In genomic region chr17:64919289-64920025, GRCh38 we compare ENCODE assay signal across 8 cellular contexts. TPM values are rescaled to one million over a fixed set of nuclear protein-coding genes. Genes with fewer than 3 reads are reported as not detected.
DNase-seq lines count a peak whose midpoint lies in the region; ATAC-seq and FAIRE-seq lines count a peak whose summit lies in the region.
"Not testable (repeated sequence)": the region's sequence is repeated elsewhere in the genome, so short reads cannot be mapped to it uniquely, and the experiment has no call there.

LRRC37A3 (minus strand) TSS chr17:64919478; CDS start chr17:64897257, 22,221 bp downstream.

- H3K27me3 Mint-ChIP-seq in effector memory CD8-positive, alpha-beta T cell = not testable (repeated sequence)

- not testable (repeated sequence) for H3K9me3 Mint-ChIP-seq in effector memory CD8-positive, alpha-beta T cell

- peak within 1 kb of the TSS; percentile 88 for H4K8ac ChIP-seq in mesenchymal stem cell (ENCODE audit: low read length)

- H2BK12ac ChIP-seq in mesenchymal stem cell (ENCODE audit: low read length in 2 of 2) = peak within 1 kb of the TSS in 1 of 2 experiments; percentile 65

- peak within 1 kb of the TSS; percentile 90 for H3K9ac ChIP-seq in mesenchymal stem cell (ENCODE audit: low read length)

- peak within 1 kb of the TSS; percentile 68 for H4K91ac ChIP-seq in mesenchymal stem cell (ENCODE audit: low read length)

- H3K36me3 Mint-ChIP-seq in effector memory CD8-positive, alpha-beta T cell (ENCODE audit: insufficient read depth) = peaks cover 11% of the 10 kb centered on the region

- peak within 1 kb of the TSS; percentile 93 to 94 for H3K27ac Mint-ChIP-seq in effector memory CD8-positive, alpha-beta T cell

- not testable (repeated sequence) for H3K27me3 ChIP-seq in mesenchymal stem cell (ENCODE audit: control insufficient read depth in 1 of 2, insufficient read depth in 1 of 2, low read length in 2 of 2)

- peak within 1 kb of the TSS; percentile 51 for H2AK5ac ChIP-seq in mesenchymal stem cell (ENCODE audit: low read length, severe bottlenecking)

- peak within 1 kb of the TSS; percentile 82 for H3K4me2 ChIP-seq in mesenchymal stem cell (ENCODE audit: low read length, poor library complexity, severe bottlenecking)

- DNase-seq in Caki2 (ENCODE audit: low read depth) (peak; percentile 89), HTR-8/SVneo (ENCODE audit: insufficient read length, low spot score) (peak; percentile 90), NOMO-1 (lab: John Stamatoyannopoulos, UW; ENCODE audit: unreplicated experiment in 2 of 2) (peak; percentile 91 to 93), mesenchymal stem cell (peak; percentile 96)
- peak; percentile 97 for DNase-seq in activated CD8-positive, alpha-beta memory T cell treated with anti-CD3 and anti-CD28 coated beads for 4 hours (ENCODE audit: low read depth in 2 of 2)
- peak; percentile 100 for DNase-seq in effector memory CD8-positive, alpha-beta T cell
- DNase-seq in stimulated activated CD8-positive, alpha-beta memory T cell treated with anti-CD3 and anti-CD28 coated beads, Interleukin-12 subunit alpha, Interleukin-12 subunit beta, amount 100 ng/mL, for 24 hours (ENCODE audit: extremely low read depth) = peak; percentile 98

- in situ Hi-C loops in Caki2 (cut with HindIII; ENCODE audit: low pct_unique_long_range_greater_than_20kb, low sequenced_read_pairs) = not testable (repeated sequence)

- peak; percentile 94 for FAIRE-seq in HTR-8/SVneo (lab: Jason Lieb, UNC)

- H3K36me3 ChIP-seq in mesenchymal stem cell (ENCODE audit: control insufficient read depth in 1 of 2, insufficient read depth in 2 of 2, low read depth in 1 of 2, low read length in 2 of 2) = not testable (repeated sequence)

- not testable (repeated sequence) for H3K23ac ChIP-seq in mesenchymal stem cell (ENCODE audit: low read length in 2 of 2)

- not testable (repeated sequence) for H3K4me1 ChIP-seq in mesenchymal stem cell (ENCODE audit: control insufficient read depth, insufficient read depth, low read depth, low read length)

- peak within 1 kb of the TSS; percentile 90 for H2BK15ac ChIP-seq in mesenchymal stem cell (ENCODE audit: low read depth, poor library complexity, severe bottlenecking)

- H3K18ac ChIP-seq in mesenchymal stem cell (ENCODE audit: low read depth in 1 of 2, low read length in 2 of 2) = peak within 1 kb of the TSS; percentile 28 to 86

- not testable (repeated sequence) for H3K9me3 ChIP-seq in mesenchymal stem cell (ENCODE audit: control insufficient read depth, low read length)

- H3K14ac ChIP-seq in mesenchymal stem cell (ENCODE audit: low read length in 2 of 2) = not testable (repeated sequence)

- peak within 1 kb of the TSS; percentile 75 to 91 for H3K4ac ChIP-seq in mesenchymal stem cell (ENCODE audit: low read depth in 1 of 2, low read length in 2 of 2)

- not testable (repeated sequence) for H3K4me1 Mint-ChIP-seq in effector memory CD8-positive, alpha-beta T cell (ENCODE audit: low read depth in 2 of 2)

- H3K27ac ChIP-seq in mesenchymal stem cell (ENCODE audit: low read length, poor library complexity, severe bottlenecking) = peak within 1 kb of the TSS; percentile 84

- H3K79me1 ChIP-seq in mesenchymal stem cell (replicated peaks; ENCODE audit: low read length, poor library complexity, severe bottlenecking) = not testable (repeated sequence)

- H2BK5ac ChIP-seq in mesenchymal stem cell (ENCODE audit: low read depth, low read length, poor library complexity, severe bottlenecking) = peak within 1 kb of the TSS; percentile 94

- H2BK120ac ChIP-seq in mesenchymal stem cell (ENCODE audit: low read depth, low read length) = peak within 1 kb of the TSS; percentile 92

- not testable (repeated sequence) for H2AFZ ChIP-seq in mesenchymal stem cell (ENCODE audit: low read depth, low read length)

- ATAC-seq in GM21381 (IDR thresholded peaks at IDR 0.05; ENCODE audit: unreplicated experiment) = peak; percentile 89
- peak; percentile 95 for ATAC-seq in effector memory CD8-positive, alpha-beta T cell (replicated peaks)

- 2% methylated on average over 45 of the region's 70 CpGs for WGBS in mesenchymal stem cell

- peak within 1 kb of the TSS; percentile 83 to 90 for H3K4me3 Mint-ChIP-seq in effector memory CD8-positive, alpha-beta T cell

- peak within 1 kb of the TSS; percentile 74 to 78 for H3K4me3 ChIP-seq in mesenchymal stem cell (ENCODE audit: insufficient read depth in 1 of 2, low read depth in 1 of 2, low read length in 2 of 2)

RNA-seq across cellular contexts. Expression of gene LRRC37A3, which starts in this region (rescaled TPM):
- total RNA-seq in Caki2 (2014; rRNA removed; shearing (Covaris generic); ENCODE audit: low replicate concordance) = 9.6 and 13.9 TPM in 2 replicates
- polyA plus RNA-seq in mesenchymal stem cell (2013, experiment 1 of 2) = 2.7 TPM
- 1.8 TPM for polyA plus RNA-seq in mesenchymal stem cell (2013, experiment 2 of 2)

Comparison
In these comparisons a context has a peak if more than half of its experiments do, and no peak if none do; other contexts are left out.
1. Peak in every context shown above with its lines: DNase-seq, ATAC-seq, H3K4me3 ChIP-seq and H3K27ac ChIP-seq.